ENCODE assay signal across 1 cellular context in the genomic region with DNA sequence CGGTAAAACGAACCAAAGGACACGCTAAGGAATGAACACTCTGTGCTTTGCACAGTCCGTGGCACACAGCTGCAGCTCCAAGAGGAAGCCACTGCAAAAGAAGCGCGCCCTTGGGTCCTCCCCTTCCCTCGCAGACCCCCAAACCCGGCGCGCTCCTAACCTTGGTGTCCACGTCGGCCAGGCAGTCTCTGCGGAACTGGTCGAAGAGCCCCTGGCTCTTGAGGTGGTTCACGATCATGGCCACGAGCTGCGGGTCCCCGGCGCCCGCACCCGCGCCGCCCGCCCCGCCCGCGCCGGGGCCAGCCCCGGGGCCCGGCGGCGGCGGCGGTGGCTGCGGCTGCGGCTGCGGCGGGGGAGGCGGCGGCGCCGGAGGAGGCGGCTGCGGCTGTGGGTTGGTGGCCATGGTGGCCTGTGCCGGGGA.
TF ChIP-seq lines count a peak whose summit lies in the region.

No MANE protein-coding gene starts in this region.

TF ChIP-seq in A549, 52 proteins besides CTCF, POLR2A, EP300 and RAD21 (continued from another document):
- no peak for TF ChIP-seq REST (IDR thresholded peaks at IDR 0.05)
- TF ChIP-seq CEBPB (IDR thresholded peaks at IDR 0.05): no peak
- TF ChIP-seq EHMT2 (IDR thresholded peaks at IDR 0.05; ENCODE audit: low read depth): no peak
- no peak for TF ChIP-seq HOXB5 (CRISPR knock-in tag; IDR thresholded peaks at IDR 0.05)
- TF ChIP-seq CBX8 (IDR thresholded peaks at IDR 0.05): no peak
- TF ChIP-seq ZC3H11A (IDR thresholded peaks at IDR 0.05): no peak
- no peak for TF ChIP-seq MYC (IDR thresholded peaks at IDR 0.05; ENCODE audit: borderline replicate concordance, low read length)
- TF ChIP-seq ESRRA (IDR thresholded peaks at IDR 0.05; ENCODE audit: borderline replicate concordance, low read length): no peak
- no peak for TF ChIP-seq USF2 (IDR thresholded peaks at IDR 0.05)
- no peak for TF ChIP-seq KDM5A (IDR thresholded peaks at IDR 0.05)
- no peak for TF ChIP-seq POLR2AphosphoS2 (conservative IDR thresholded peaks at IDR 0.05; ENCODE audit: low read length)
- TF ChIP-seq RNF2 (IDR thresholded peaks at IDR 0.05; ENCODE audit: borderline replicate concordance, low read depth): no peak
- no peak for TF ChIP-seq ZSCAN20 (CRISPR knock-in tag; IDR thresholded peaks at IDR 0.05)
- no peak for TF ChIP-seq BCL3 (IDR thresholded peaks at IDR 0.05)
- TF ChIP-seq SREBF2 (IDR thresholded peaks at IDR 0.05): no peak
- TF ChIP-seq JUN (IDR thresholded peaks at IDR 0.05): no peak
